In genomic region chr16:53132406-53132805, GRCh38 we compare ENCODE assay signal across 9 cellular contexts.
DNase-seq lines count a peak whose midpoint lies in the region; ATAC-seq, FAIRE-seq and TF ChIP-seq lines count a peak whose summit lies in the region.
"Had no signal": no experiment of that assay in that cellular context is flagged by ENCODE, and none has a peak within 500 bp of the region (broad histone marks: within the 10 kb centered on the region; RNA-seq: fewer than 3 reads in every experiment).

No MANE protein-coding gene starts in this region.

- intact Hi-C loops in activated T-helper 1 cell treated with anti-CD3 and anti-CD28 coated beads, Interleukin-12 subunit alpha, Interleukin-12 subunit beta, Interleukin-2, Interleukin-4 antibody, amounts not matched to agents 30 ng/mL and 10 ng/mL and 1 ng/mL, durations not matched to agents 14 hours and 24 hours and 36 hours (cut with micrococcal nuclease), result loop anchor here (5.0 kb wide), 2 partner anchors 150 to 325 kb away; no protein-coding TSS in a partner anchor

- no peak for TF ChIP-seq CTCF in glutamatergic neuron (IDR thresholded peaks at IDR 0.05; ENCODE audit: partially characterized antibody, unreplicated experiment)
- TF ChIP-seq CTCF in thoracic aorta (IDR thresholded peaks at IDR 0.05), result no peak
- TF ChIP-seq CTCF in foreskin keratinocyte (conservative IDR thresholded peaks at IDR 0.05), result no peak

- no peaks in the 10 kb centered on the region for H3K27me3 Mint-ChIP-seq in activated T-cell treated with anti-CD3 and anti-CD28 coated beads, Interleukin-2, amount 50 U/mL, for 24 hours
- peaks cover 6% of the 10 kb centered on the region for H3K27me3 Mint-ChIP-seq in activated T-helper 1 cell treated with anti-CD3 and anti-CD28 coated beads, Interleukin-12 subunit alpha, Interleukin-12 subunit beta, Interleukin-2, Interleukin-4 antibody, amounts not matched to agents 30 ng/mL and 10 ng/mL and 1 ng/mL, durations not matched to agents 14 hours and 24 hours and 36 hours (ENCODE audit: insufficient read depth)
- H3K27me3 Mint-ChIP-seq in glutamatergic neuron (ENCODE audit: unreplicated experiment), result no peaks in the 10 kb centered on the region

- H3K36me3 ChIP-seq in thoracic aorta, result no peaks in the 10 kb centered on the region

- H3K4me3 ChIP-seq in thoracic aorta, result peak overlapping the region; percentile 94

- H3K4me1 Mint-ChIP-seq in activated T-cell treated with anti-CD3 and anti-CD28 coated beads, Interleukin-2, amount 50 U/mL, for 24 hours (ENCODE audit: low read depth), result peaks cover 15% of the 10 kb centered on the region
- H3K4me1 Mint-ChIP-seq in activated T-helper 1 cell treated with anti-CD3 and anti-CD28 coated beads, Interleukin-12 subunit alpha, Interleukin-12 subunit beta, Interleukin-2, Interleukin-4 antibody, amounts not matched to agents 30 ng/mL and 10 ng/mL and 1 ng/mL, durations not matched to agents 14 hours and 24 hours and 36 hours (ENCODE audit: low read depth), result peaks cover 6% of the 10 kb centered on the region
- H3K4me1 Mint-ChIP-seq in glutamatergic neuron (ENCODE audit: low read depth, unreplicated experiment), result peaks cover 10% of the 10 kb centered on the region

- TF ChIP-seq POLR2A in GM12891 (IDR thresholded peaks at IDR 0.05; ENCODE audit: low read depth, low read length), result no peak

- no peak for FAIRE-seq in GM12891 (lab: Jason Lieb, UNC)
- FAIRE-seq: TTC549 had no signal

- H3K9me3 Mint-ChIP-seq in activated T-cell treated with anti-CD3 and anti-CD28 coated beads, Interleukin-2, amount 50 U/mL, for 24 hours, result no peaks in the 10 kb centered on the region
- no peaks in the 10 kb centered on the region for H3K9me3 Mint-ChIP-seq in activated T-helper 1 cell treated with anti-CD3 and anti-CD28 coated beads, Interleukin-12 subunit alpha, Interleukin-12 subunit beta, Interleukin-2, Interleukin-4 antibody, amounts not matched to agents 30 ng/mL and 10 ng/mL and 1 ng/mL, durations not matched to agents 14 hours and 24 hours and 36 hours
- H3K9me3 Mint-ChIP-seq in glutamatergic neuron (ENCODE audit: unreplicated experiment), result peaks cover 10% of the 10 kb centered on the region

- H3K27me3 ChIP-seq in thoracic aorta (replicated peaks; ENCODE audit: insufficient read depth), result no peaks in the 10 kb centered on the region
- H3K27me3 ChIP-seq in foreskin keratinocyte, result no peaks in the 10 kb centered on the region

- H3K27ac ChIP-seq in thoracic aorta (peak overlapping the region; percentile 87 to 89), foreskin keratinocyte (no peak overlapping the region)

- H3K4me1 ChIP-seq in thoracic aorta (ENCODE audit: control insufficient read depth in 1 of 2, low read depth in 2 of 2) (peaks cover 12 to 54% of the 10 kb centered on the region in 2 donors), foreskin keratinocyte (peaks cover 4% of the 10 kb centered on the region)

- H3K36me3 Mint-ChIP-seq in activated T-cell treated with anti-CD3 and anti-CD28 coated beads, Interleukin-2, amount 50 U/mL, for 24 hours (ENCODE audit: low read depth), result peaks cover 3% of the 10 kb centered on the region
- H3K36me3 Mint-ChIP-seq in activated T-helper 1 cell treated with anti-CD3 and anti-CD28 coated beads, Interleukin-12 subunit alpha, Interleukin-12 subunit beta, Interleukin-2, Interleukin-4 antibody, amounts not matched to agents 30 ng/mL and 10 ng/mL and 1 ng/mL, durations not matched to agents 14 hours and 24 hours and 36 hours (ENCODE audit: low read depth), result no peaks in the 10 kb centered on the region
- no peaks in the 10 kb centered on the region for H3K36me3 Mint-ChIP-seq in glutamatergic neuron (ENCODE audit: unreplicated experiment)

- no peaks in the 10 kb centered on the region for H3K9me3 ChIP-seq in thoracic aorta

- DNase-seq in activated T-cell treated with anti-CD3 and anti-CD28 coated beads, Interleukin-2, amount 50 U/mL, for 24 hours, result no peak
- DNase-seq in activated T-cell treated with anti-CD3 and anti-CD28 coated beads, Interleukin-2, amount 50 U/mL, for 48 hours, result no peak
- no peak for DNase-seq in activated T-helper 1 cell treated with anti-CD3 and anti-CD28 coated beads, Interleukin-12 subunit alpha, Interleukin-12 subunit beta, Interleukin-2, Interleukin-4 antibody, amounts not matched to agents 30 ng/mL and 10 ng/mL and 1 ng/mL, durations not matched to agents 14 hours and 24 hours and 36 hours (ENCODE audit: low spot score)
- DNase-seq in glutamatergic neuron, result no peak
- no peak for DNase-seq in thoracic aorta (ENCODE audit: low spot score)
- DNase-seq in foreskin keratinocyte, result no peak
- no peak for DNase-seq in GM12891 (ENCODE audit: insufficient read length, low spot score)

- no peak for ATAC-seq in thoracic aorta (ENCODE audit: insufficient number of reproducible peaks, low FRiP score, low read depth)
- ATAC-seq in HG03342 (IDR thresholded peaks at IDR 0.05; ENCODE audit: unreplicated experiment), result no peak
- no peak for ATAC-seq in foreskin keratinocyte

- peak overlapping the region; percentile 37 for H3K27ac Mint-ChIP-seq in activated T-cell treated with anti-CD3 and anti-CD28 coated beads, Interleukin-2, amount 50 U/mL, for 24 hours
- H3K27ac Mint-ChIP-seq in activated T-helper 1 cell treated with anti-CD3 and anti-CD28 coated beads, Interleukin-12 subunit alpha, Interleukin-12 subunit beta, Interleukin-2, Interleukin-4 antibody, amounts not matched to agents 30 ng/mL and 10 ng/mL and 1 ng/mL, durations not matched to agents 14 hours and 24 hours and 36 hours, result peak overlapping the region; percentile 32
- no peak overlapping the region for H3K27ac Mint-ChIP-seq in glutamatergic neuron (ENCODE audit: unreplicated experiment)

- peak overlapping the region; percentile 86 for H3K4me3 Mint-ChIP-seq in activated T-cell treated with anti-CD3 and anti-CD28 coated beads, Interleukin-2, amount 50 U/mL, for 24 hours
- peak overlapping the region; percentile 50 for H3K4me3 Mint-ChIP-seq in activated T-helper 1 cell treated with anti-CD3 and anti-CD28 coated beads, Interleukin-12 subunit alpha, Interleukin-12 subunit beta, Interleukin-2, Interleukin-4 antibody, amounts not matched to agents 30 ng/mL and 10 ng/mL and 1 ng/mL, durations not matched to agents 14 hours and 24 hours and 36 hours
- peak overlapping the region; percentile 85 for H3K4me3 Mint-ChIP-seq in glutamatergic neuron (ENCODE audit: unreplicated experiment)

TF ChIP-seq in GM12891, 5 proteins besides CTCF, POLR2A, EP300 and RAD21:
- TF ChIP-seq POU2F2 (IDR thresholded peaks at IDR 0.05; ENCODE audit: low read depth, low read length), result no peak
- no peak for TF ChIP-seq SPI1 (IDR thresholded peaks at IDR 0.05; ENCODE audit: low read depth, low read length)
- no peak for TF ChIP-seq TAF1 (IDR thresholded peaks at IDR 0.05; ENCODE audit: low read depth, low read length)
- no peak for TF ChIP-seq PAX5 (IDR thresholded peaks at IDR 0.05; ENCODE audit: insufficient read depth, low read length, severe bottlenecking)
- TF ChIP-seq POLR2AphosphoS5 (IDR thresholded peaks at IDR 0.05; ENCODE audit: low read depth, low read length), result no peak
